ENCODE assay signal across 34 cellular contexts in genomic region chr20:37401930-37402675, GRCh38.
"Had no signal": no experiment of that assay in that cellular context is flagged by ENCODE, and none has a peak within 500 bp of the region (broad histone marks: within the 10 kb centered on the region; RNA-seq: fewer than 3 reads in every experiment).

No MANE protein-coding gene starts in this region.

- H3K4me3 Mint-ChIP-seq: activated B cell treated with CpG ODN at 0.5 μM for 24 hours; activated CD4-positive, alpha-beta memory T cell treated with anti-CD3 and anti-CD28 coated beads, Interleukin-2, amount 10 ng/mL, durations not matched to agents 7 days and 5 days; activated CD8-positive, alpha-beta memory T cell treated with anti-CD3 and anti-CD28 coated beads, Interleukin-2, amount 10 ng/mL, durations not matched to agents 7 days and 5 days; activated naive CD4-positive, alpha-beta T cell treated with anti-CD3 and anti-CD28 coated beads, Interleukin-2, amount 10 ng/mL, durations not matched to agents 7 days and 5 days; activated naive CD8-positive, alpha-beta T cell; activated naive CD8-positive, alpha-beta T cell treated with anti-CD3 and anti-CD28 coated beads, Interleukin-2, amount 50 U/mL, for 24 hours; brain had no signal

- H3K27ac ChIP-seq: Peyer's patch, VCaP had no signal

- ATAC-seq: activated CD8-positive, alpha-beta memory T cell treated with anti-CD3 and anti-CD28 coated beads, Interleukin-2, amount 10 ng/mL, durations not matched to agents 7 days and 5 days; activated naive CD8-positive, alpha-beta T cell treated with anti-CD3 and anti-CD28 coated beads, Interleukin-2, amount 50 U/mL, for 24 hours; PC-3 had no signal

- H3K9me3 Mint-ChIP-seq: activated B cell treated with CpG ODN at 0.5 μM for 24 hours; activated CD4-positive, alpha-beta memory T cell treated with anti-CD3 and anti-CD28 coated beads, Interleukin-2, amount 10 ng/mL, durations not matched to agents 7 days and 5 days; activated naive CD4-positive, alpha-beta T cell treated with anti-CD3 and anti-CD28 coated beads, Interleukin-2, amount 10 ng/mL, durations not matched to agents 7 days and 5 days; activated naive CD8-positive, alpha-beta T cell treated with anti-CD3 and anti-CD28 coated beads, Interleukin-2, amount 50 U/mL, for 24 hours; brain had no signal

- H3K4me3 ChIP-seq: Peyer's patch had no signal

- H3K27me3 Mint-ChIP-seq: activated B cell treated with CpG ODN at 0.5 μM for 24 hours, brain had no signal

- H3K36me3 Mint-ChIP-seq: activated CD8-positive, alpha-beta memory T cell treated with anti-CD3 and anti-CD28 coated beads, Interleukin-2, amount 10 ng/mL, durations not matched to agents 7 days and 5 days; activated naive CD4-positive, alpha-beta T cell treated with anti-CD3 and anti-CD28 coated beads, Interleukin-2, amount 10 ng/mL, durations not matched to agents 7 days and 5 days; activated naive CD8-positive, alpha-beta T cell had no signal

- H3K9me3 ChIP-seq: Peyer's patch had no signal

- H3K27me3 ChIP-seq: Peyer's patch had no signal

- DNase-seq: activated B cell treated with CpG ODN at 0.5 μM for 24 hours; activated CD4-positive, alpha-beta memory T cell treated with anti-CD3 and anti-CD28 coated beads, Interleukin-2, amount 10 ng/mL, durations not matched to agents 7 days and 5 days; activated CD4-positive, alpha-beta T cell treated with anti-CD3 and anti-CD28 coated beads for 48 hours; activated CD4-positive, CD25-positive, alpha-beta regulatory T cell treated with anti-CD3 and anti-CD28 coated beads, Interleukin-2, amount 50 U/mL, for 72 hours; activated CD8-positive, alpha-beta memory T cell treated with anti-CD3 and anti-CD28 coated beads for 24 hours; activated CD8-positive, alpha-beta memory T cell treated with anti-CD3 and anti-CD28 coated beads, Interleukin-2, amount 10 ng/mL, durations not matched to agents 7 days and 5 days; activated CD8-positive, alpha-beta memory T cell treated with anti-CD3 and anti-CD28 coated beads, Interleukin-2, amount 50 U/mL, for 48 hours; activated effector memory CD4-positive, alpha-beta T cell treated with Interleukin-2 at 50 U/mL for 16 hours; activated naive CD4-positive, alpha-beta T cell treated with anti-CD3 and anti-CD28 coated beads, Interleukin-2, amount 10 ng/mL, durations not matched to agents 7 days and 5 days; activated naive CD8-positive, alpha-beta T cell treated with anti-CD3 and anti-CD28 coated beads, Interleukin-2, amount 50 U/mL, for 24 hours; activated T-cell treated with anti-CD3 and anti-CD28 coated beads, Interleukin-2, amount 50 U/mL, for 48 hours; anterior cingulate cortex; central memory CD4-positive, alpha-beta T cell; NCI-H1092 treated with DMSO at 0.1 percent for 48 hours; NCI-H1417; NCI-H146; NCI-H187; NCI-H2029 treated with DMSO at 0.1 percent for 48 hours; NCI-H2107; NCI-H2171; NCI-H510A; NCI-H526; NCI-H748 treated with DMSO at 0.1 percent for 48 hours; NK-92 treated with Interleukin-12 subunit alpha and Interleukin-12 subunit beta, amount 100 ng/mL, for 24 hours; PC-3; Peyer's patch; RPMI8226; SW 1271; T-helper 1 cell; T-helper 2 cell; T-helper 9 cell had no signal

- H3K27ac Mint-ChIP-seq: activated B cell treated with CpG ODN at 0.5 μM for 24 hours; activated CD4-positive, alpha-beta memory T cell treated with anti-CD3 and anti-CD28 coated beads, Interleukin-2, amount 10 ng/mL, durations not matched to agents 7 days and 5 days; activated CD8-positive, alpha-beta memory T cell treated with anti-CD3 and anti-CD28 coated beads, Interleukin-2, amount 10 ng/mL, durations not matched to agents 7 days and 5 days; activated naive CD4-positive, alpha-beta T cell treated with anti-CD3 and anti-CD28 coated beads, Interleukin-2, amount 10 ng/mL, durations not matched to agents 7 days and 5 days; activated naive CD8-positive, alpha-beta T cell; activated naive CD8-positive, alpha-beta T cell treated with anti-CD3 and anti-CD28 coated beads, Interleukin-2, amount 50 U/mL, for 24 hours had no signal
